18 cellular contexts compared by ENCODE assay signal in the genomic region with DNA sequence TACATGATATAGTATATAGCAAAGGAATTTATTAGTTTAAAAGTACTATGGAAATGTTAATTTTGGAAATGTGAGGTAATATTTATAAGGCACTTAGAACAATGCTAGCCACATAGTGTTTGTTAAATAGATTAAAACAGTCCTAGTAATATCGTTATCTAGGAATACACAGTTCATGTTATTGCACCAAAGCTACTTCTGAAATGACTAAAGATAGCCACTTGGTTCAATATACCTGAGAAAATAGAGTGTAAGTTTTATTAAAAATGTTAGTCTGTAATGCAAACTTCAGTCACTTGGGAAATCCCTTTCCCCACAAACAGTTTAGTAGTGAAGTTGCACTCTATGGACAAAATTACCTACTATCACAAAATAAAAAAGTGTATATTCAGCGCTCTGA. TPM values are rescaled to one million over a fixed set of nuclear protein-coding genes. Genes with fewer than 3 reads are reported as not detected.
DNase-seq lines count a peak whose midpoint lies in the region; ATAC-seq and TF ChIP-seq lines count a peak whose summit lies in the region.
"Had no signal": no experiment of that assay in that cellular context is flagged by ENCODE, and none has a peak within 500 bp of the region (broad histone marks: within the 10 kb centered on the region; RNA-seq: fewer than 3 reads in every experiment).

No MANE protein-coding gene starts in this region.

- H3K27ac ChIP-seq in SJCRH30 (peak overlapping the region; percentile 82), sigmoid colon (no peak overlapping the region)
- H3K27ac ChIP-seq: BLaER1 treated with 17β-estradiol and CSF1 and Interleukin-3, amounts not matched to agents 10 nM and 100 nM; GM23248 had no signal

- intact Hi-C loops in sigmoid colon (cut with DNase I), result no loop called here

- 93 to 94% methylated on average over 2 of the region's 2 CpGs for WGBS in sigmoid colon, 2 donors

- no peak overlapping the region for H3K9ac ChIP-seq in skeletal muscle satellite cell (ENCODE audit: low read depth, low read length)
- H3K9ac ChIP-seq: BLaER1 treated with 17β-estradiol and CSF1 and Interleukin-3, amounts not matched to agents 10 nM and 100 nM; GM23248 had no signal

- no peak for TF ChIP-seq POLR2A in sigmoid colon (IDR thresholded peaks at IDR 0.05)

- H3K4me3 ChIP-seq in SJCRH30 (no peak overlapping the region), skeletal muscle satellite cell (ENCODE audit: low read length) (no peak overlapping the region), sigmoid colon (no peak overlapping the region)
- H3K4me3 ChIP-seq: BLaER1 treated with 17β-estradiol and CSF1 and Interleukin-3, amounts not matched to agents 10 nM and 100 nM; GM23248; HAP-1 had no signal

- no peaks in the 10 kb centered on the region for H3K4me1 Mint-ChIP-seq in activated naive CD8-positive, alpha-beta T cell treated with anti-CD3 and anti-CD28 coated beads, Interleukin-2, amount 50 U/mL, for 24 hours
- H3K4me1 Mint-ChIP-seq in activated naive CD8-positive, alpha-beta T cell treated with anti-CD3 and anti-CD28 coated beads for 36 hours, result no peaks in the 10 kb centered on the region
- H3K4me1 Mint-ChIP-seq in effector memory CD8-positive, alpha-beta T cell (ENCODE audit: low read depth in 2 of 2), result no peaks in the 10 kb centered on the region
- H3K4me1 Mint-ChIP-seq: CD8-positive, alpha-beta memory T cell had no signal

- H3K4me1 ChIP-seq in SJCRH30, result peaks cover 53% of the 10 kb centered on the region
- H3K4me1 ChIP-seq in skeletal muscle satellite cell (ENCODE audit: control insufficient read depth, insufficient read depth, low read length), result peaks cover 35% of the 10 kb centered on the region
- H3K4me1 ChIP-seq in sigmoid colon, result no peaks in the 10 kb centered on the region

- no peaks in the 10 kb centered on the region for H3K9me3 Mint-ChIP-seq in activated naive CD8-positive, alpha-beta T cell treated with anti-CD3 and anti-CD28 coated beads, Interleukin-2, amount 50 U/mL, for 24 hours
- H3K9me3 Mint-ChIP-seq in activated naive CD8-positive, alpha-beta T cell treated with anti-CD3 and anti-CD28 coated beads for 36 hours, result no peaks in the 10 kb centered on the region
- H3K9me3 Mint-ChIP-seq in effector memory CD8-positive, alpha-beta T cell, result no peaks in the 10 kb centered on the region
- H3K9me3 Mint-ChIP-seq: CD8-positive, alpha-beta memory T cell had no signal

- no peak for DNase-seq in activated naive CD8-positive, alpha-beta T cell treated with anti-CD3 and anti-CD28 coated beads, Interleukin-2, amount 50 U/mL, for 24 hours
- no peak for DNase-seq in activated naive CD8-positive, alpha-beta T cell treated with anti-CD3 and anti-CD28 coated beads for 36 hours
- DNase-seq in SJCRH30 (no peak), sigmoid colon (no peak)
- no peak for DNase-seq in effector memory CD8-positive, alpha-beta T cell
- no peak for DNase-seq in activated T-cell treated with anti-CD3 and anti-CD28 coated beads, Interleukin-2, amount 50 U/mL, for 1 hour
- DNase-seq: 8988T; CD8-positive, alpha-beta memory T cell; COR-L47; DMS 273 treated with DMSO at 0.1 percent for 48 hours; DMS53; DND-41 had no signal

- no peaks in the 10 kb centered on the region for H3K36me3 ChIP-seq in SJCRH30
- no peaks in the 10 kb centered on the region for H3K36me3 ChIP-seq in skeletal muscle satellite cell (ENCODE audit: insufficient read depth, low read length)
- H3K36me3 ChIP-seq in sigmoid colon, result no peaks in the 10 kb centered on the region
- H3K36me3 ChIP-seq: HAP-1 had no signal

- no peaks in the 10 kb centered on the region for H3K9me3 ChIP-seq in SJCRH30 (replicated peaks)
- no peaks in the 10 kb centered on the region for H3K9me3 ChIP-seq in skeletal muscle satellite cell (replicated peaks; ENCODE audit: low read length)
- H3K9me3 ChIP-seq in sigmoid colon, result no peaks in the 10 kb centered on the region
- H3K9me3 ChIP-seq: BLaER1 treated with 17β-estradiol and CSF1 and Interleukin-3, amounts not matched to agents 10 nM and 100 nM; HAP-1 had no signal

- TF ChIP-seq CTCF in sigmoid colon (IDR thresholded peaks at IDR 0.05), result no peak

- H3K4me2 ChIP-seq in skeletal muscle satellite cell (ENCODE audit: low read length), result peak overlapping the region; percentile 27
- H3K4me2 ChIP-seq: BLaER1 treated with 17β-estradiol and CSF1 and Interleukin-3, amounts not matched to agents 10 nM and 100 nM had no signal

- peak overlapping the region; percentile 20 for H3K27ac Mint-ChIP-seq in activated naive CD8-positive, alpha-beta T cell treated with anti-CD3 and anti-CD28 coated beads, Interleukin-2, amount 50 U/mL, for 24 hours
- no peak overlapping the region for H3K27ac Mint-ChIP-seq in activated naive CD8-positive, alpha-beta T cell treated with anti-CD3 and anti-CD28 coated beads for 36 hours
- peak overlapping the region; percentile 26 to 74 for H3K27ac Mint-ChIP-seq in effector memory CD8-positive, alpha-beta T cell
- H3K27ac Mint-ChIP-seq: B cell had no signal

- H3K27me3 ChIP-seq in SJCRH30 (no peaks in the 10 kb centered on the region), skeletal muscle satellite cell (ENCODE audit: control insufficient read depth, insufficient read depth, low read length) (no peaks in the 10 kb centered on the region), sigmoid colon (no peaks in the 10 kb centered on the region)
- H3K27me3 ChIP-seq: BLaER1 treated with 17β-estradiol and CSF1 and Interleukin-3, amounts not matched to agents 10 nM and 100 nM had no signal

- H3K27me3 Mint-ChIP-seq in activated naive CD8-positive, alpha-beta T cell treated with anti-CD3 and anti-CD28 coated beads, Interleukin-2, amount 50 U/mL, for 24 hours, result no peaks in the 10 kb centered on the region
- H3K27me3 Mint-ChIP-seq in activated naive CD8-positive, alpha-beta T cell treated with anti-CD3 and anti-CD28 coated beads for 36 hours, result no peaks in the 10 kb centered on the region
- no peaks in the 10 kb centered on the region for H3K27me3 Mint-ChIP-seq in effector memory CD8-positive, alpha-beta T cell
- H3K27me3 Mint-ChIP-seq: B cell; CD8-positive, alpha-beta memory T cell had no signal

- no peak overlapping the region for H3K4me3 Mint-ChIP-seq in activated naive CD8-positive, alpha-beta T cell treated with anti-CD3 and anti-CD28 coated beads, Interleukin-2, amount 50 U/mL, for 24 hours
- H3K4me3 Mint-ChIP-seq in activated naive CD8-positive, alpha-beta T cell treated with anti-CD3 and anti-CD28 coated beads for 36 hours, result no peak overlapping the region
- no peak overlapping the region for H3K4me3 Mint-ChIP-seq in effector memory CD8-positive, alpha-beta T cell
- H3K4me3 Mint-ChIP-seq: B cell; CD8-positive, alpha-beta memory T cell had no signal

- no peak for TF ChIP-seq EP300 in sigmoid colon (IDR thresholded peaks at IDR 0.05)

- H3K36me3 Mint-ChIP-seq in activated naive CD8-positive, alpha-beta T cell treated with anti-CD3 and anti-CD28 coated beads, Interleukin-2, amount 50 U/mL, for 24 hours (ENCODE audit: low read depth), result peaks cover 21% of the 10 kb centered on the region
- peaks cover 15% of the 10 kb centered on the region for H3K36me3 Mint-ChIP-seq in activated naive CD8-positive, alpha-beta T cell treated with anti-CD3 and anti-CD28 coated beads for 36 hours
- H3K36me3 Mint-ChIP-seq in effector memory CD8-positive, alpha-beta T cell (ENCODE audit: insufficient read depth), result peaks cover 71% of the 10 kb centered on the region

- no peak for ATAC-seq in activated naive CD8-positive, alpha-beta T cell treated with anti-CD3 and anti-CD28 coated beads, Interleukin-2, amount 50 U/mL, for 24 hours
- ATAC-seq in effector memory CD8-positive, alpha-beta T cell (replicated peaks), result no peak
- ATAC-seq in HG02610 (IDR thresholded peaks at IDR 0.05; ENCODE audit: unreplicated experiment), result no peak

RNA-seq across cellular contexts. Expression of gene F2R, which starts 15.4 kb away (rescaled TPM):
- total RNA-seq in activated naive CD8-positive, alpha-beta T cell treated with anti-CD3 and anti-CD28 coated beads for 36 hours, result 1 to 10 TPM; 2.2 to 2.8 TPM
- 99.3 and 103 TPM in 2 replicates for total RNA-seq in SJCRH30 (2014; rRNA removed; shearing (Covaris generic))
- total RNA-seq in skeletal muscle satellite cell (2012; rRNA removed), result 49.4 and 69.0 TPM in 2 replicates
- 10 to 100 TPM in 1 of 4 donors, 1 to 10 TPM in 3; 5.4 to 10.7 (median 9.4) TPM for total RNA-seq in sigmoid colon
- polyA plus RNA-seq in sigmoid colon, result 1 to 10 TPM in 2 of 3 donors, under 1 TPM in 1; 0.60 to 5.8 (median 1.4) TPM
